ENCODE assay signal across 14 cellular contexts in the genomic region with DNA sequence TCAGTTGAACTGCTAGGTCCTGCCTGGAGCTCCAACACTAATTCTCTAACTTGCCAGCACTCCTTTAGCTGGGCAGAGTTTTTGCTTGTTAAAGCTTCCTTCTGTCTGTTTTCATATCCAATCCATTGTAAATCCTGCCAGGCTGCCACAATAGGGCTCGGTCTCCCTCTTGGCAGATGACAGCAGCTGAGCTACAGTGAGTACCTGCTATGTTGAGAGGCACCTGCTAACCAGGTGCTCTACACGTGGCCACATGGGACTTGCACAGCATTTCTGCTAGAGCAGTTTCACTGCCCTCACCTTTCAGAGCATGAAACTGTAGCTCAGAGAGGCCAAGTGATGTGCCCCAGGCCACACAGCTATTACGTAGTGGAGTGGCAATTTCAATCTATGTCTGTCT.
"Had no signal": no experiment of that assay in that cellular context is flagged by ENCODE, and none has a peak within 500 bp of the region (broad histone marks: within the 10 kb centered on the region; RNA-seq: fewer than 3 reads in every experiment).

No MANE protein-coding gene starts in this region.

- H3K4me3 Mint-ChIP-seq: activated CD4-positive, alpha-beta memory T cell treated with anti-CD3 and anti-CD28 coated beads for 36 hours; activated naive CD8-positive, alpha-beta T cell treated with anti-CD3 and anti-CD28 coated beads for 36 hours; naive thymus-derived CD8-positive, alpha-beta T cell had no signal

- H3K36me3 Mint-ChIP-seq: activated CD4-positive, alpha-beta memory T cell treated with anti-CD3 and anti-CD28 coated beads for 36 hours; activated naive CD8-positive, alpha-beta T cell treated with anti-CD3 and anti-CD28 coated beads for 36 hours had no signal

- DNase-seq: activated CD4-positive, alpha-beta memory T cell treated with anti-CD3 and anti-CD28 coated beads for 36 hours; activated CD4-positive, alpha-beta T cell treated with anti-CD3 and anti-CD28 coated beads for 1 hour; activated gamma-delta T cell treated with Interleukin-2 at 50 U/mL for 16 hours; activated naive CD8-positive, alpha-beta T cell treated with anti-CD3 and anti-CD28 coated beads for 36 hours; activated T-cell treated with anti-CD3 and anti-CD28 coated beads, Interleukin-2, amount 50 U/mL, for 48 hours; anterior cingulate cortex; foreskin melanocyte; head of caudate nucleus; left colon; mucosa of descending colon; naive thymus-derived CD8-positive, alpha-beta T cell; small intestine; tibial artery; uterus had no signal

- H3K4me1 Mint-ChIP-seq: activated naive CD8-positive, alpha-beta T cell treated with anti-CD3 and anti-CD28 coated beads for 36 hours; naive thymus-derived CD8-positive, alpha-beta T cell had no signal

- ATAC-seq: left colon; mucosa of descending colon; naive thymus-derived CD8-positive, alpha-beta T cell had no signal

- H3K9me3 Mint-ChIP-seq: activated naive CD8-positive, alpha-beta T cell treated with anti-CD3 and anti-CD28 coated beads for 36 hours had no signal

- H3K27ac Mint-ChIP-seq: activated CD4-positive, alpha-beta memory T cell treated with anti-CD3 and anti-CD28 coated beads for 36 hours; activated naive CD8-positive, alpha-beta T cell treated with anti-CD3 and anti-CD28 coated beads for 36 hours; naive thymus-derived CD8-positive, alpha-beta T cell had no signal

- H3K27me3 Mint-ChIP-seq: activated CD4-positive, alpha-beta memory T cell treated with anti-CD3 and anti-CD28 coated beads for 36 hours; activated naive CD8-positive, alpha-beta T cell treated with anti-CD3 and anti-CD28 coated beads for 36 hours had no signal
